In the genomic region with DNA sequence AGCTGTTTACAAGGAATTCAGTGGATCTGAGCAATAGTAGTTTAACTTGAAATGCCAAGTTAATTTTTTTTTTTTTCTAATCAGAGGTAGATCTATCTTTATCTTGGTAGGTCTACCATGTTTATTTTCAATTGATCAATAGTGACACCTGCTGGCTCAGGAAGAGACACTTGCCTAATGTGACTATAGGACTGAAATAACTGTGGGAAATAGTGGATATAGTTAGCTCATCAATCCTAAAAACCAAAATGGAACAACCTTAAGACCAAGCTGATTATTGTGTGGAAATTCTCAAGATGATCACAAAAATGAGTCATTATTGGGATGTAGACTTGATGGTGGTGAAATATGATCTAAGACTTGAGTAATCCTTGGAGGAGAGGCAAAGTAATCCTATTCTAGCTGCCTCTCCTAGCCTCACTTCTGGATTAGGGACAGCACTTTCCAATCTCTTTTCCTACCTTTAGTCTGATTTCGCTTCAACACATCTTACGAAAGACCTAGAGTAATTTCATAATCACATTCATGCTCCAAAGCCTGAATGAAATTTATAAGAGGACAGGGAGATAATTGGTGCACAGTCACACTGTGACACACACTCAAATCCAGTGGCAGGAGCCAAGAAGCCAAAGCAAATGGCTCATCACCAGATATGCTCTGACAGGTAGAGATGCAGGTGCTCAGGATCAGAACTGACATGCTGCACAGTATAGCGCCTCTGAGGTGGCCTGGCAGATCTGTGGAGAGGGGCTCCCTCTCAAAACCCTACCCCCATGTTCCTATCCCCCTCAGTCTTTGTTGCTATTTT, we compare ENCODE assay signal across 8 cellular contexts.
DNase-seq lines count a peak whose midpoint lies in the region; ATAC-seq, FAIRE-seq and TF ChIP-seq lines count a peak whose summit lies in the region.

No MANE protein-coding gene starts in this region.

- intact Hi-C loops in activated CD8-positive, alpha-beta T cell treated with anti-CD3 and anti-CD28 coated beads for 36 hours (cut with micrococcal nuclease): loop anchor here (10.0 kb wide), 1 partner anchor 963 kb away; no protein-coding TSS in a partner anchor
- intact Hi-C loops in aorta (cut with DNase I): no loop called here

- no peaks in the 10 kb centered on the region for H4K20me1 ChIP-seq in keratinocyte (ENCODE audit: control insufficient read depth, extremely low read depth, insufficient read depth, low read length)

- H3K27me3 Mint-ChIP-seq in activated CD8-positive, alpha-beta T cell treated with anti-CD3 and anti-CD28 coated beads for 36 hours: peaks cover 11% of the 10 kb centered on the region

- no peak overlapping the region for H3K9ac ChIP-seq in keratinocyte (ENCODE audit: control insufficient read depth, extremely low read depth, insufficient read depth, low read length)

- TF ChIP-seq CTCF in GM20000 (IDR thresholded peaks at IDR 0.05; ENCODE audit: extremely low read depth, missing control alignments) (peak; percentile 17), keratinocyte (optimal IDR thresholded peaks at IDR 0.05 in 1 of 3, IDR thresholded peaks at IDR 0.05 in 1 of 3, conservative IDR thresholded peaks at IDR 0.05 in 1 of 3; ENCODE audit: extremely low read depth in 1 of 3, insufficient read depth in 2 of 3, low read length in 3 of 3) (peak in 2 of 3 experiments; percentile 9 to 51)
- TF ChIP-seq CTCF in activated CD8-positive, alpha-beta T cell treated with anti-CD3 and anti-CD28 coated beads for 36 hours (IDR thresholded peaks at IDR 0.05): peak; percentile 71

- H3K9me3 Mint-ChIP-seq in activated CD8-positive, alpha-beta T cell treated with anti-CD3 and anti-CD28 coated beads for 36 hours: no peaks in the 10 kb centered on the region

- H3K27me3 ChIP-seq in keratinocyte (ENCODE audit: control insufficient read depth, extremely low read depth, insufficient read depth, low read length) (no peaks in the 10 kb centered on the region), aorta (ENCODE audit: control insufficient read depth in 1 of 2, insufficient read depth in 2 of 2, low read length in 1 of 2) (no peaks in the 10 kb centered on the region)

- CTCF ChIA-PET in activated CD8-positive, alpha-beta T cell treated with anti-CD3 and anti-CD28 coated beads for 36 hours (lab: Charles Lee): interaction anchor here (0.6 to 1.5 kb wide), 14 partner anchors 8 to 1000 kb away, joined by 3 to 7 read pairs (median 3); no protein-coding TSS in a partner anchor

- dilution Hi-C loops in keratinocyte (cut with MboI; ENCODE audit: extremely low pct_ligation_motif_present, low sequenced_read_pairs): no loop called here

- 96 to 98% methylated on average over 3 of the region's 3 CpGs for WGBS in aorta, 2 donors

- H3K27ac Mint-ChIP-seq in activated CD8-positive, alpha-beta T cell treated with anti-CD3 and anti-CD28 coated beads for 36 hours: no peak overlapping the region

- POLR2A ChIA-PET in activated CD8-positive, alpha-beta T cell treated with anti-CD3 and anti-CD28 coated beads for 36 hours (lab: Charles Lee): no interaction called here

- DNase-seq in DMS53 (lab: John Stamatoyannopoulos, UW): peak; percentile 84
- peak; percentile 44 for DNase-seq in GM20000 (ENCODE audit: low spot score)
- peak; percentile 61 for DNase-seq in NAMALWA (ENCODE audit: low spot score)
- DNase-seq in activated CD8-positive, alpha-beta T cell treated with anti-CD3 and anti-CD28 coated beads for 36 hours: no peak
- DNase-seq in keratinocyte (ENCODE audit: low read depth, low spot score): no peak
- DNase-seq in mucosa of gallbladder (ENCODE audit: low spot score): no peak
- DNase-seq in aorta: no peak
- no peak for DNase-seq in NCI-H524 treated with DMSO at 0.1 percent for 48 hours (lab: John Stamatoyannopoulos, UW)

- H3K79me2 ChIP-seq in keratinocyte (ENCODE audit: control insufficient read depth, insufficient read depth, low read length): no peaks in the 10 kb centered on the region

- no peaks in the 10 kb centered on the region for H3K36me3 Mint-ChIP-seq in activated CD8-positive, alpha-beta T cell treated with anti-CD3 and anti-CD28 coated beads for 36 hours (ENCODE audit: low read depth)

- no peak overlapping the region for H3K27ac ChIP-seq in keratinocyte (ENCODE audit: control insufficient read depth, insufficient read depth, low read length)
- H3K27ac ChIP-seq in aorta (ENCODE audit: low read depth in 1 of 2, low read length in 2 of 2): no peak overlapping the region

- H3K9me1 ChIP-seq in keratinocyte (ENCODE audit: control insufficient read depth, extremely low read depth, insufficient read depth, low read length): no peaks in the 10 kb centered on the region

- no peak overlapping the region for H3K4me2 ChIP-seq in keratinocyte (ENCODE audit: control insufficient read depth, extremely low read depth, insufficient read depth, low read depth, low read length)

- ATAC-seq in activated CD8-positive, alpha-beta T cell treated with anti-CD3 and anti-CD28 coated beads for 36 hours: peak; percentile 42
- ATAC-seq in aorta (ENCODE audit: low FRiP score): no peak

- H3K4me1 ChIP-seq in keratinocyte (ENCODE audit: control insufficient read depth, extremely low read depth, insufficient read depth, low read length) (peaks cover 9% of the 10 kb centered on the region), aorta (ENCODE audit: control insufficient read depth in 1 of 2, insufficient read depth in 2 of 2, low read length in 2 of 2) (no peaks in the 10 kb centered on the region)

- H3K4me3 Mint-ChIP-seq in activated CD8-positive, alpha-beta T cell treated with anti-CD3 and anti-CD28 coated beads for 36 hours: no peak overlapping the region

- FAIRE-seq in keratinocyte (lab: Jason Lieb, UNC): peak; percentile 59

- no peak overlapping the region for H3K4me3 ChIP-seq in keratinocyte (ENCODE audit: control insufficient read depth in 2 of 3, extremely low read depth in 1 of 3, insufficient read depth in 2 of 3, low read depth in 1 of 3, low read length in 3 of 3)
- H3K4me3 ChIP-seq in aorta (ENCODE audit: low read length in 2 of 2): no peak overlapping the region

- H2AFZ ChIP-seq in keratinocyte (ENCODE audit: control insufficient read depth, low read length): no peak overlapping the region

- H3K9me3 ChIP-seq in keratinocyte (ENCODE audit: control insufficient read depth, low read depth, low read length) (no peaks in the 10 kb centered on the region), aorta (ENCODE audit: control insufficient read depth, low read length) (no peaks in the 10 kb centered on the region)

- no peaks in the 10 kb centered on the region for H3K4me1 Mint-ChIP-seq in activated CD8-positive, alpha-beta T cell treated with anti-CD3 and anti-CD28 coated beads for 36 hours (ENCODE audit: low read depth)

- no peaks in the 10 kb centered on the region for H3K36me3 ChIP-seq in keratinocyte (ENCODE audit: control insufficient read depth in 2 of 2, extremely low read depth in 1 of 2, insufficient read depth in 2 of 2, low read length in 2 of 2)
- no peaks in the 10 kb centered on the region for H3K36me3 ChIP-seq in aorta (ENCODE audit: control insufficient read depth in 1 of 2, insufficient read depth in 2 of 2, low read length in 1 of 2)

Comparison
In these comparisons a context has a peak if more than half of its experiments do, and no peak if none do; other contexts are left out.
1. DNase-seq: peak in DMS53 (single experiment), GM20000 (single experiment) and NAMALWA (single experiment); none in activated CD8-positive, alpha-beta T cell treated with anti-CD3 and anti-CD28 coated beads for 36 hours (single experiment), keratinocyte (single experiment), mucosa of gallbladder (single experiment), aorta (0 of 2) and NCI-H524 treated with DMSO at 0.1 percent for 48 hours (single experiment).
2. CTCF ChIP-seq: peak in every context shown above with its lines; median percentile 71 in activated CD8-positive, alpha-beta T cell treated with anti-CD3 and anti-CD28 coated beads for 36 hours; 30 in keratinocyte; 17 in GM20000.